In genomic region chr7:106485031-106485551, GRCh38 we compare ENCODE assay signal across 8 cellular contexts.
A peak's percentile ranks its signal among the peaks of the same experiment; 100 is the strongest.
DNase-seq lines count a peak whose midpoint lies in the region; ATAC-seq lines count a peak whose summit lies in the region.

No MANE protein-coding gene starts in this region.

- no peak overlapping the region for H3K4me3 ChIP-seq in BLaER1 treated with 17β-estradiol and CSF1 and Interleukin-3, amounts not matched to agents 10 nM and 100 nM

- peak overlapping the region; percentile 97 for H3K27ac Mint-ChIP-seq in activated naive CD4-positive, alpha-beta T cell treated with anti-CD3 and anti-CD28 coated beads, Interleukin-2, amount 50 U/mL, for 24 hours

- peaks cover 10% of the 10 kb centered on the region for H3K36me3 Mint-ChIP-seq in activated naive CD4-positive, alpha-beta T cell treated with anti-CD3 and anti-CD28 coated beads, Interleukin-2, amount 50 U/mL, for 24 hours

- H3K9me3 Mint-ChIP-seq in activated naive CD4-positive, alpha-beta T cell treated with anti-CD3 and anti-CD28 coated beads, Interleukin-2, amount 50 U/mL, for 24 hours = no peaks in the 10 kb centered on the region

- H3K27me3 ChIP-seq in BLaER1 treated with 17β-estradiol and CSF1 and Interleukin-3, amounts not matched to agents 10 nM and 100 nM = no peaks in the 10 kb centered on the region

- peak; percentile 35 for ATAC-seq in HG02623 (IDR thresholded peaks at IDR 0.05; ENCODE audit: unreplicated experiment)
- peak; percentile 76 for ATAC-seq in left lobe of liver
- ATAC-seq in GM21576 (IDR thresholded peaks at IDR 0.05; ENCODE audit: unreplicated experiment) = no peak

- H4K20me1 ChIP-seq in BLaER1 treated with 17β-estradiol and CSF1 and Interleukin-3, amounts not matched to agents 10 nM and 100 nM = no peaks in the 10 kb centered on the region

- peak overlapping the region in 4 of 11 experiments; percentile 0 to 28 (median 12); a peak in 2 of 22 replicates for H3K9ac ChIP-seq in BLaER1 treated with 17β-estradiol and CSF1 and Interleukin-3, amounts not matched to agents 10 nM and 100 nM

- no peaks in the 10 kb centered on the region for H3K9me3 ChIP-seq in BLaER1 treated with 17β-estradiol and CSF1 and Interleukin-3, amounts not matched to agents 10 nM and 100 nM (replicated peaks in 1 of 11)

- H3K4me1 ChIP-seq in BLaER1 treated with 17β-estradiol and CSF1 and Interleukin-3, amounts not matched to agents 10 nM and 100 nM = peaks cover 17 to 41% (median 23%) of the 10 kb centered on the region in 10 experiments

- peaks cover 68% of the 10 kb centered on the region for H3K4me1 Mint-ChIP-seq in activated naive CD4-positive, alpha-beta T cell treated with anti-CD3 and anti-CD28 coated beads, Interleukin-2, amount 50 U/mL, for 24 hours

- peak overlapping the region in 9 of 11 experiments; percentile 29 to 62 (median 40); a peak in 16 of 22 replicates for H3K27ac ChIP-seq in BLaER1 treated with 17β-estradiol and CSF1 and Interleukin-3, amounts not matched to agents 10 nM and 100 nM

- peaks cover 10% of the 10 kb centered on the region for H3K27me3 Mint-ChIP-seq in activated naive CD4-positive, alpha-beta T cell treated with anti-CD3 and anti-CD28 coated beads, Interleukin-2, amount 50 U/mL, for 24 hours

- peak overlapping the region; percentile 34 to 74 (median 56) for H3K4me2 ChIP-seq in BLaER1 treated with 17β-estradiol and CSF1 and Interleukin-3, amounts not matched to agents 10 nM and 100 nM

- H3K4me3 Mint-ChIP-seq in activated naive CD4-positive, alpha-beta T cell treated with anti-CD3 and anti-CD28 coated beads, Interleukin-2, amount 50 U/mL, for 24 hours = peak overlapping the region; percentile 51

- H3K36me3 ChIP-seq in BLaER1 treated with 17β-estradiol and CSF1 and Interleukin-3, amounts not matched to agents 10 nM and 100 nM = no peaks in the 10 kb centered on the region

- DNase-seq in left lobe of liver (ENCODE audit: low spot score) (peak; percentile 66), NK-92 (lab: John Stamatoyannopoulos, UW; ENCODE audit: unreplicated experiment) (no peak)
- no peak for DNase-seq in stimulated activated naive CD4-positive, alpha-beta T cell treated with Interleukin-2 at 50 U/mL for 16 hours (lab: John Stamatoyannopoulos, UW)
- no peak for DNase-seq in stimulated activated CD8-positive, alpha-beta memory T cell treated with anti-CD3 and anti-CD28 coated beads, Interleukin-4, amount 100 ng/mL, for 48 hours
